30 cellular contexts compared by ENCODE assay signal in genomic region chr4:36316544-36317082, GRCh38. TPM values are rescaled to one million over a fixed set of nuclear protein-coding genes. Genes with fewer than 3 reads are reported as not detected.
A peak's percentile ranks its signal among the peaks of the same experiment; 100 is the strongest.
DNase-seq lines count a peak whose midpoint lies in the region; ATAC-seq and TF ChIP-seq lines count a peak whose summit lies in the region.
"Had no signal": no experiment of that assay in that cellular context is flagged by ENCODE, and none has a peak within 500 bp of the region (broad histone marks: within the 10 kb centered on the region; RNA-seq: fewer than 3 reads in every experiment).

No MANE protein-coding gene starts in this region.

- H3F3A ChIP-seq in PC-9 (ENCODE audit: insufficient read depth, low read depth) = no peaks in the 10 kb centered on the region

- no peaks in the 10 kb centered on the region for H3K79me1 ChIP-seq in trophoblast cell (ENCODE audit: low read length)

- H3K9me3 Mint-ChIP-seq in activated CD4-positive, alpha-beta T cell treated with anti-CD3 and anti-CD28 coated beads, Interleukin-2, amount 10 ng/mL, durations not matched to agents 24 days and 14 days = peaks cover 7% of the 10 kb centered on the region

- H3K4me3 ChIP-seq in astrocyte of the spinal cord (ENCODE audit: low read depth, low read length) (no peak overlapping the region), trophoblast cell (ENCODE audit: low read depth, low read length) (no peak overlapping the region), PC-9 (no peak overlapping the region)
- H3K4me3 ChIP-seq: MG63, uterus had no signal

- H3K9me3 ChIP-seq in trophoblast cell (ENCODE audit: insufficient read depth, low read depth, low read length) (no peaks in the 10 kb centered on the region), PC-9 (ENCODE audit: insufficient read depth, low read depth) (no peaks in the 10 kb centered on the region)
- H3K9me3 ChIP-seq: BE2C, MG63, uterus had no signal

- H3K4me3 Mint-ChIP-seq in activated CD4-positive, alpha-beta T cell treated with anti-CD3 and anti-CD28 coated beads, Interleukin-2, amount 10 ng/mL, durations not matched to agents 24 days and 14 days = no peak overlapping the region
- H3K4me3 Mint-ChIP-seq: T-helper 17 cell had no signal

- H3K79me2 ChIP-seq in trophoblast cell (ENCODE audit: control insufficient read depth, insufficient read depth, low read length, poor library complexity) (no peaks in the 10 kb centered on the region), PC-9 (ENCODE audit: low read depth) (no peaks in the 10 kb centered on the region)
- H3K79me2 ChIP-seq: parathyroid adenoma had no signal

- no peak overlapping the region for H3K9ac ChIP-seq in trophoblast cell (ENCODE audit: low read length)
- H3K9ac ChIP-seq: parathyroid adenoma had no signal

- no peak overlapping the region for H3K18ac ChIP-seq in trophoblast cell (ENCODE audit: low read length)

- no peaks in the 10 kb centered on the region for H3K27me3 Mint-ChIP-seq in activated CD4-positive, alpha-beta T cell treated with anti-CD3 and anti-CD28 coated beads, Interleukin-2, amount 10 ng/mL, durations not matched to agents 24 days and 14 days
- H3K27me3 Mint-ChIP-seq: T-helper 17 cell had no signal

- DNase-seq in activated CD4-positive, alpha-beta T cell treated with anti-CD3 and anti-CD28 coated beads, Interleukin-2, amount 10 ng/mL, durations not matched to agents 24 days and 14 days = no peak
- no peak for DNase-seq in activated CD4-positive, alpha-beta T cell treated with anti-CD3 and anti-CD28 coated beads for 1 hour
- DNase-seq in HT1080 (ENCODE audit: low read depth) = peak; percentile 13
- DNase-seq in astrocyte of the spinal cord (ENCODE audit: low read depth, low spot score) = peak; percentile 41
- peak; percentile 10 to 63 for DNase-seq in trophoblast cell
- no peak for DNase-seq in T1000 (lab: John Stamatoyannopoulos, UW)
- no peak for DNase-seq in PC-9
- DNase-seq: 8988T; activated CD8-positive, alpha-beta memory T cell treated with anti-CD3 and anti-CD28 coated beads for 24 hours; activated gamma-delta T cell treated with Interleukin-2 at 50 U/mL for 16 hours; BE2C; cortex of kidney; EL; hypothalamus; MG63; NCI-H146; NCI-H748 treated with DMSO at 0.1 percent for 48 hours; OCI-M1; stimulated activated CD4-positive, alpha-beta T cell treated with anti-CD3 and anti-CD28 coated beads, Interleukin-2, amount 100 ng/mL, for 24 hours; T-helper 17 cell; uterus had no signal

- H3K9me2 ChIP-seq in PC-9 (ENCODE audit: insufficient read depth) = no peaks in the 10 kb centered on the region

- BruUV-seq in PC-9 (replicated peaks; lab: Mats Ljungman, UMichigan) = no TSS peak

- no peak overlapping the region for H3K4me2 ChIP-seq in trophoblast cell (ENCODE audit: low read length)
- H3K4me2 ChIP-seq in PC-9 = no peak overlapping the region

- no peaks in the 10 kb centered on the region for H3K27me3 ChIP-seq in trophoblast cell (ENCODE audit: insufficient read depth, low read length)
- no peaks in the 10 kb centered on the region for H3K27me3 ChIP-seq in PC-9 (ENCODE audit: insufficient read depth, low read depth)
- H3K27me3 ChIP-seq: BE2C, MG63, uterus had no signal

- H3K27ac ChIP-seq in trophoblast cell (ENCODE audit: low read depth, low read length) (no peak overlapping the region), PC-9 (no peak overlapping the region)
- H3K27ac ChIP-seq: parathyroid adenoma, uterus, VCaP had no signal

- H2AK5ac ChIP-seq in trophoblast cell (ENCODE audit: low read length) = no peak overlapping the region

- peaks cover 8% of the 10 kb centered on the region for H3K36me3 Mint-ChIP-seq in activated CD4-positive, alpha-beta T cell treated with anti-CD3 and anti-CD28 coated beads, Interleukin-2, amount 10 ng/mL, durations not matched to agents 24 days and 14 days (ENCODE audit: low read depth)

- no peak for ATAC-seq in GM19328 (IDR thresholded peaks at IDR 0.05; ENCODE audit: unreplicated experiment)
- ATAC-seq: T-helper 17 cell had no signal

- intact Hi-C loops in activated CD4-positive, alpha-beta T cell treated with anti-CD3 and anti-CD28 coated beads, Interleukin-2, amount 10 ng/mL, durations not matched to agents 24 days and 14 days (cut with micrococcal nuclease) = loop anchor here (1.0 kb wide), 2 partner anchors 30 to 32 kb away; no protein-coding TSS in a partner anchor
- intact Hi-C loops in PC-9 (cut with micrococcal nuclease; ENCODE audit: unreplicated experiment) = no loop called here

- POLR2A ChIA-PET in PC-9 (lab: Charles Lee; ENCODE audit: unreplicated experiment) = no interaction called here

- in situ Hi-C loops in astrocyte of the spinal cord (cut with HindIII; ENCODE audit: low sequenced_read_pairs) = no loop called here

- no peak overlapping the region for H4K12ac ChIP-seq in trophoblast cell (ENCODE audit: low read depth, low read length)

- H3K23ac ChIP-seq in trophoblast cell (ENCODE audit: low read length) = no peak overlapping the region

- no peaks in the 10 kb centered on the region for H3K36me3 ChIP-seq in trophoblast cell (ENCODE audit: control insufficient read depth in 1 of 2, insufficient read depth in 2 of 2, low read length in 2 of 2)
- H3K36me3 ChIP-seq in PC-9 (ENCODE audit: low read depth) = no peaks in the 10 kb centered on the region
- H3K36me3 ChIP-seq: BE2C, MG63, uterus had no signal

- H3K4ac ChIP-seq in trophoblast cell (ENCODE audit: low read depth, low read length) = no peak overlapping the region

- H3K27ac Mint-ChIP-seq in activated CD4-positive, alpha-beta T cell treated with anti-CD3 and anti-CD28 coated beads, Interleukin-2, amount 10 ng/mL, durations not matched to agents 24 days and 14 days = peak overlapping the region; percentile 67
- H3K27ac Mint-ChIP-seq: T-helper 17 cell had no signal

- no peak overlapping the region for H3K14ac ChIP-seq in trophoblast cell (ENCODE audit: low read length)

- H4K91ac ChIP-seq in trophoblast cell (ENCODE audit: low read depth, low read length) = no peak overlapping the region

- no peak for TF ChIP-seq CTCF in astrocyte of the spinal cord (IDR thresholded peaks at IDR 0.05; ENCODE audit: low read depth, low read length)
- TF ChIP-seq CTCF in PC-9 (conservative IDR thresholded peaks at IDR 0.05) = no peak

- H2BK5ac ChIP-seq in trophoblast cell (ENCODE audit: low read depth, low read length, poor library complexity) = no peak overlapping the region

- H2BK120ac ChIP-seq in trophoblast cell (ENCODE audit: insufficient read depth, low read length, poor library complexity) = no peak overlapping the region

- CTCF ChIA-PET in PC-9 (lab: Charles Lee) = no interaction called here

- H4K8ac ChIP-seq in trophoblast cell (ENCODE audit: low read depth, low read length) = no peak overlapping the region

- H3K4me1 Mint-ChIP-seq in activated CD4-positive, alpha-beta T cell treated with anti-CD3 and anti-CD28 coated beads, Interleukin-2, amount 10 ng/mL, durations not matched to agents 24 days and 14 days = peaks cover 49% of the 10 kb centered on the region

- no peak overlapping the region for H2BK12ac ChIP-seq in trophoblast cell (ENCODE audit: low read length)

- no peaks in the 10 kb centered on the region for H4K20me1 ChIP-seq in PC-9 (ENCODE audit: insufficient read depth)

- H3K4me1 ChIP-seq in trophoblast cell (ENCODE audit: control insufficient read depth in 1 of 2, insufficient read depth in 2 of 2, low read length in 2 of 2) (peaks cover 0 to 4% of the 10 kb centered on the region in 2 experiments), PC-9 (replicated peaks; ENCODE audit: insufficient read depth) (no peaks in the 10 kb centered on the region)
- H3K4me1 ChIP-seq: BE2C, parathyroid adenoma, uterus had no signal

- no peak overlapping the region for H2AFZ ChIP-seq in trophoblast cell (ENCODE audit: insufficient read depth, low read length, poor library complexity)
- H2AFZ ChIP-seq in PC-9 = no peak overlapping the region
- H2AFZ ChIP-seq: parathyroid adenoma had no signal

RNA-seq across cellular contexts. Expression of gene DTHD1, which starts 35.2 kb away (rescaled TPM):
- 0.49 and 0.95 TPM in 2 replicates for total RNA-seq in activated CD4-positive, alpha-beta T cell treated with anti-CD3 and anti-CD28 coated beads, Interleukin-2, amount 10 ng/mL, durations not matched to agents 24 days and 14 days
- total RNA-seq in HT1080 (2014; rRNA removed; shearing (Covaris generic)) = not detected in 2 replicates
- not detected in 2 replicates for polyA plus RNA-seq in HT1080 (2015; cell fraction: cytosol; rRNA removed)
- polyA plus RNA-seq in HT1080 (2015; cell fraction: nucleus; rRNA removed) = not detected in 2 replicates
- polyA plus RNA-seq in trophoblast cell (2013) = not detected in 2 replicates
- not detected in 2 replicates for total RNA-seq in PC-9 (2021)
- total RNA-seq: fibroblast of villous mesenchyme, H4, lung microvascular endothelial cell, myocyte, SK-MEL-5 had no signal
- polyA plus RNA-seq: keratinocyte had no signal

Comparison
In these comparisons a context has a peak if more than half of its experiments do, and no peak if none do; other contexts are left out.
1. DNase-seq: peak in HT1080 (single experiment), astrocyte of the spinal cord (single experiment) and trophoblast cell (2 of 2); none in activated CD4-positive, alpha-beta T cell treated with anti-CD3 and anti-CD28 coated beads, Interleukin-2, amount 10 ng/mL, durations not matched to agents 24 days and 14 days (single experiment), activated CD4-positive, alpha-beta T cell treated with anti-CD3 and anti-CD28 coated beads for 1 hour (single experiment), T1000 (single experiment) and PC-9 (0 of 2).